In the genomic region with DNA sequence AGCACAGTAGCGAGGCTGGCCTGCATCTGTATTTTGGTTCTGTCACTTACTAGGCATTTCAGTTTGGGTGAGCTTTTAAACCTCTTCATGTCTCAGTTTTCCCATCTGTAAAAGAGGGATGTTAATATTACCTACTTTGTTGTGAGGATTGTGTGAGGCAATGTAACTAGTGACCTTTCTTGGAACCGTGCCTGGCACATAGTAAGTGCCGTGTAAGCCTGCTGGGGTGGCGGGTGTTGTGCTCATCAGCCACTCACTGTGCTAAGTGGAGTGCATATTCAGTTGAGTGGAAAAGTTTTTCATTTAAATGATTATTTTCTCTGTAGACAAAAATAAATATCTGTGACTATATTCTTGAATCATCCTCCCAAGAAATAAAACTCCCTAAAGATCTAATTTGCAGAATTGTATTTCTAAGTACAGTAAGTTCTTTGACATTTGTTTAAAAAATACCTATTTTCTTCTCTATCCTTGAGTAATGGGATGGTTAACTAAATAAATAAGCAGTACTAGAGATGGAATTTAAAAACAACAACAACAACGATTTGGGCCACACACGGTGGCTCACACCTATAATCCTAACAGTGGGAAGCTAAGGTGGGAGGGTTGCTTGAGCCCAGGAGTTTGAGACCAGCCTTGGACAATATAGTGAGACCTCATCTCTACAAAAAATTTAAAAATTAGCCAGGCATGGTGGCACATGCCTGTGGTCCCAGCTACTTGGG, we compare ENCODE assay signal across 17 cellular contexts. TPM values are rescaled to one million over a fixed set of nuclear protein-coding genes. Genes with fewer than 3 reads are reported as not detected.
A peak's percentile ranks its signal among the peaks of the same experiment; 100 is the strongest.
DNase-seq lines count a peak whose midpoint lies in the region; ATAC-seq and TF ChIP-seq lines count a peak whose summit lies in the region.
"Had no signal": no experiment of that assay in that cellular context is flagged by ENCODE, and none has a peak within 500 bp of the region (broad histone marks: within the 10 kb centered on the region; RNA-seq: fewer than 3 reads in every experiment).

No MANE protein-coding gene starts in this region.

- DNase-seq in COR-L47 (lab: John Stamatoyannopoulos, UW) (peak; percentile 17), IMR-90 (peak; percentile 56), chondrocyte (ENCODE audit: low spot score) (no peak), kidney glomerular epithelial cell (lab: John Stamatoyannopoulos, UW) (peak; percentile 9), pons (ENCODE audit: low spot score) (no peak), GM19240 (ENCODE audit: insufficient read length, low spot score) (no peak), RKO (ENCODE audit: low spot score) (no peak)
- no peak for DNase-seq in activated CD4-positive, alpha-beta T cell treated with anti-CD3 and anti-CD28 coated beads, Interleukin-2, amount 50 U/mL, for 4 hours
- DNase-seq: activated CD8-positive, alpha-beta memory T cell treated with anti-CD3 and anti-CD28 coated beads for 24 hours; KG1; NCI-H524; pancreas; transverse colon had no signal

- peak; percentile 35; the same call in 1 of the 2 replicates for ATAC-seq in IMR-90 (ENCODE audit: low read depth)
- ATAC-seq: Panc1; pancreas; stimulated activated memory B cell treated with anti-CD40 and anti-IgM and Interleukin-4, amounts not matched to agents 10 μg/mL and 1 μg/mL and 100 μg/mL, for 72 hours had no signal

- H2BK20ac ChIP-seq in IMR-90 (ENCODE audit: low read depth, low read length) = no peak overlapping the region

- no peak overlapping the region for H3K18ac ChIP-seq in IMR-90 (ENCODE audit: low read depth, low read length)

- H3K4ac ChIP-seq in IMR-90 (ENCODE audit: low read depth, low read length) = no peak overlapping the region

- H3K27ac Mint-ChIP-seq in chondrocyte (ENCODE audit: unreplicated experiment) = peak overlapping the region; percentile 10
- H3K27ac Mint-ChIP-seq: stimulated activated memory B cell treated with anti-CD40 and anti-IgM and Interleukin-4, amounts not matched to agents 10 μg/mL and 1 μg/mL and 100 μg/mL, for 72 hours had no signal

- TF ChIP-seq CTCF in IMR-90 (conservative IDR thresholded peaks at IDR 0.05; ENCODE audit: low read depth, low read length) = no peak
- no peak for TF ChIP-seq CTCF in chondrocyte (IDR thresholded peaks at IDR 0.05)

- H3K56ac ChIP-seq in IMR-90 (ENCODE audit: extremely low read depth, insufficient read depth, low read length) = no peak overlapping the region

- intact Hi-C loops in IMR-90 (cut with micrococcal nuclease) = no loop called here

- BruUV-seq in IMR-90 (replicated peaks; lab: Mats Ljungman, UMichigan) = no TSS peak

- H2AK9ac ChIP-seq in IMR-90 (replicated peaks; ENCODE audit: low read depth, low read length, poor library complexity) = no peak overlapping the region

- no peak overlapping the region for H3K9ac ChIP-seq in IMR-90 (ENCODE audit: low read depth, low read length)

- H3K9me1 ChIP-seq in IMR-90 (ENCODE audit: insufficient read depth, low read length) = peaks cover 3% of the 10 kb centered on the region; the same call in 1 of the 2 replicates

- H4K5ac ChIP-seq in IMR-90 (ENCODE audit: low read depth, low read length) = no peak overlapping the region

- H3K9me3 ChIP-seq in IMR-90 (ENCODE audit: control insufficient read depth, insufficient read depth, low read length) = no peaks in the 10 kb centered on the region
- H3K9me3 ChIP-seq: ascending aorta, BE2C, pancreas, transverse colon had no signal

- POLR2A ChIA-PET in IMR-90 (lab: Charles Lee; ENCODE audit: unreplicated experiment) = no interaction called here

- no CpG with 5 or more reads among the region's 6 CpGs for WGBS in IMR-90 (ENCODE audit: extremely low coverage in 2 of 2, insufficient read length in 1 of 2), 2 experiments

- H3K4me1 ChIP-seq in IMR-90 (ENCODE audit: control insufficient read depth, insufficient read depth, low read length) = no peaks in the 10 kb centered on the region
- H3K4me1 ChIP-seq: ascending aorta, BE2C, pancreas, transverse colon had no signal

- no peak overlapping the region for H2AFZ ChIP-seq in IMR-90 (replicated peaks; ENCODE audit: low read length, poor library complexity)

- dilution Hi-C loops in IMR-90 (cut with HindIII; ENCODE audit: low sequenced_read_pairs, unreplicated experiment) = no loop called here

- H3K79me1 ChIP-seq in IMR-90 (ENCODE audit: low read depth in 1 of 2, low read length in 2 of 2) = peaks cover 0 to 2% of the 10 kb centered on the region in 2 experiments; a peak in 1 of 4 replicates

- no peaks in the 10 kb centered on the region for H3K9me3 Mint-ChIP-seq in chondrocyte (ENCODE audit: low read depth)
- H3K9me3 Mint-ChIP-seq: stimulated activated memory B cell treated with anti-CD40 and anti-IgM and Interleukin-4, amounts not matched to agents 10 μg/mL and 1 μg/mL and 100 μg/mL, for 72 hours had no signal

- in situ Hi-C loops in IMR-90 (cut with MboI; ENCODE audit: low sequenced_read_pairs) = no loop called here

- no peak overlapping the region for H3K23ac ChIP-seq in IMR-90 (ENCODE audit: low read depth, low read length)

- H2BK15ac ChIP-seq in IMR-90 (ENCODE audit: low read depth, low read length) = no peak overlapping the region

- no peak overlapping the region for H3K27ac ChIP-seq in IMR-90 (ENCODE audit: insufficient read depth, low read length)
- H3K27ac ChIP-seq: ascending aorta, pancreas, transverse colon had no signal

- no peak overlapping the region for H2BK120ac ChIP-seq in IMR-90 (ENCODE audit: low read depth, low read length)

- no peaks in the 10 kb centered on the region for H3K27me3 Mint-ChIP-seq in chondrocyte (ENCODE audit: low read depth)
- H3K27me3 Mint-ChIP-seq: stimulated activated memory B cell treated with anti-CD40 and anti-IgM and Interleukin-4, amounts not matched to agents 10 μg/mL and 1 μg/mL and 100 μg/mL, for 72 hours had no signal

- 0 out of 2 replicates have a peak, but pooled peaks cover 2% of the 10 kb centered on the region for H3K36me3 ChIP-seq in IMR-90 (ENCODE audit: control insufficient read depth, insufficient read depth, low read length)
- H3K36me3 ChIP-seq: BE2C, pancreas, transverse colon had no signal

- no peak overlapping the region for H3K4me2 ChIP-seq in IMR-90 (ENCODE audit: low read depth, low read length)

- no peak overlapping the region for H2BK5ac ChIP-seq in IMR-90 (ENCODE audit: low read depth, low read length, poor library complexity, severe bottlenecking)

- CTCF ChIA-PET in IMR-90 (lab: Yijun Ruan, JAX) = no interaction called here

- H4K91ac ChIP-seq in IMR-90 (ENCODE audit: insufficient read depth, low read depth, low read length) = no peak overlapping the region

- no peak for TF ChIP-seq POLR2A in IMR-90 (IDR thresholded peaks at IDR 0.05; ENCODE audit: low read depth, low read length)

- no peak overlapping the region for H3K4me3 ChIP-seq in IMR-90 (ENCODE audit: insufficient read depth, low read depth, low read length)
- H3K4me3 ChIP-seq: ascending aorta, pancreas, transverse colon had no signal

- 0 out of 2 replicates have a peak overlapping the region, but pooled peaks have one; percentile 3 for H3K14ac ChIP-seq in IMR-90 (replicated peaks; ENCODE audit: low read depth, low read length)

- no peak overlapping the region for H2AK5ac ChIP-seq in IMR-90 (ENCODE audit: low read depth, low read length)

- no peaks in the 10 kb centered on the region for H3K27me3 ChIP-seq in IMR-90 (ENCODE audit: control insufficient read depth, insufficient read depth, low read length)
- H3K27me3 ChIP-seq: ascending aorta, BE2C, pancreas, transverse colon had no signal

- peaks cover 3% of the 10 kb centered on the region for H3K4me1 Mint-ChIP-seq in chondrocyte (ENCODE audit: low read depth)

- H4K20me1 ChIP-seq in IMR-90 (ENCODE audit: insufficient read depth, low read length) = no peaks in the 10 kb centered on the region

- no peak overlapping the region for H4K8ac ChIP-seq in IMR-90 (ENCODE audit: low read depth in 2 of 2, low read length in 2 of 2)

- TF ChIP-seq RAD21 in IMR-90 (IDR thresholded peaks at IDR 0.05; ENCODE audit: low read length) = no peak

- H3K36me3 Mint-ChIP-seq in chondrocyte (ENCODE audit: low read depth) = peaks cover 5% of the 10 kb centered on the region

- H3K4me3 Mint-ChIP-seq in chondrocyte (ENCODE audit: unreplicated experiment) = no peak overlapping the region
- H3K4me3 Mint-ChIP-seq: stimulated activated memory B cell treated with anti-CD40 and anti-IgM and Interleukin-4, amounts not matched to agents 10 μg/mL and 1 μg/mL and 100 μg/mL, for 72 hours had no signal

TF ChIP-seq in IMR-90, 13 proteins besides CTCF, POLR2A, EP300 and RAD21:
- no peak for TF ChIP-seq RFX5 (IDR thresholded peaks at IDR 0.05; ENCODE audit: low read depth, low read length)
- TF ChIP-seq MXI1 (IDR thresholded peaks at IDR 0.05; ENCODE audit: borderline replicate concordance, low read depth, low read length) = no peak
- no peak for TF ChIP-seq MAZ (IDR thresholded peaks at IDR 0.05; ENCODE audit: borderline replicate concordance, low read depth, low read length)
- TF ChIP-seq, protein P1, sequence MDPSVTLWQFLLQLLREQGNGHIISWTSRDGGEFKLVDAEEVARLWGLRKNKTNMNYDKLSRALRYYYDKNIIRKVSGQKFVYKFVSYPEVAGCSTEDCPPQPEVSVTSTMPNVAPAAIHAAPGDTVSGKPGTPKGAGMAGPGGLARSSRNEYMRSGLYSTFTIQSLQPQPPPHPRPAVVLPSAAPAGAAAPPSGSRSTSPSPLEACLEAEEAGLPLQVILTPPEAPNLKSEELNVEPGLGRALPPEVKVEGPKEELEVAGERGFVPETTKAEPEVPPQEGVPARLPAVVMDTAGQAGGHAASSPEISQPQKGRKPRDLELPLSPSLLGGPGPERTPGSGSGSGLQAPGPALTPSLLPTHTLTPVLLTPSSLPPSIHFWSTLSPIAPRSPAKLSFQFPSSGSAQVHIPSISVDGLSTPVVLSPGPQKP (IDR thresholded peaks at IDR 0.05; ENCODE audit: borderline replicate concordance, low read depth, low read length) = no peak
- no peak for TF ChIP-seq MAFK (IDR thresholded peaks at IDR 0.05; ENCODE audit: low read depth, low read length)

RNA-seq across cellular contexts. Expression of gene MALT1, which starts 56.7 kb away (rescaled TPM):
- total RNA-seq in IMR-90 (2012; rRNA removed) (25.3 and 25.8 TPM in 2 replicates), chondrocyte (15.9 to 23.3 TPM (median 17.4 TPM) in 3 replicates)
- polyA plus RNA-seq in IMR-90 (2012; rRNA removed) = 6.8 and 8.3 TPM in 2 replicates
- polyA plus RNA-seq in IMR-90 (2012; cell fraction: cytosol; rRNA removed) = 1.4 and 1.9 TPM in 2 replicates
- polyA plus RNA-seq in IMR-90 (2012; cell fraction: nucleus; rRNA removed; ENCODE audit: low replicate concordance) = 2.6 and 17.9 TPM in 2 replicates

Comparison
In these comparisons a context has a peak if more than half of its experiments do, and no peak if none do; other contexts are left out.
1. DNase-seq: peak in COR-L47 (single experiment), IMR-90 (single experiment) and kidney glomerular epithelial cell (single experiment); none in chondrocyte (single experiment), pons (single experiment), activated CD4-positive, alpha-beta T cell treated with anti-CD3 and anti-CD28 coated beads, Interleukin-2, amount 50 U/mL, for 4 hours (0 of 2), GM19240 (single experiment) and RKO (single experiment).